ENCODE assay signal across 1 cellular context in the genomic region with DNA sequence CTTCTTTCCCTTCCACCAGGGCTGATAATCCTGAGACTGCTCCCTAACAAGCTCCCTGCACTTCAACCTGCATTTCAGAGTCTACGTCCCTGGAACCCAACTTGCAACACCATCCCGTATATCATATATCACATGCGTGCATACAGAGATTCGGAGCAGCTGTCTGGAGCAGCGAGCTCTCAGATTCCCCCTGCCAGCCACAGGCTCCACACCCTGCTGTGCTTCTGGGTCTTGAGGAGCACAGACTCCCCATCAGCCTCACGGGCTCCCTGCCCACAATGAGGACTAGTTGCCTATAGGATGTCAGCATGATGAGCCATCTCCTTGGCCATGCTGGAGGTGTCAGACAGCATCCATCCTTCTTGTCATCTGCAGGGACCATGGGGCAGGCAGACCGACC.
TF ChIP-seq lines count a peak whose summit lies in the region.

No MANE protein-coding gene starts in this region.

TF ChIP-seq in IMR-90, 13 proteins besides CTCF, POLR2A, EP300 and RAD21 (continued from another document):
- TF ChIP-seq, protein P1, sequence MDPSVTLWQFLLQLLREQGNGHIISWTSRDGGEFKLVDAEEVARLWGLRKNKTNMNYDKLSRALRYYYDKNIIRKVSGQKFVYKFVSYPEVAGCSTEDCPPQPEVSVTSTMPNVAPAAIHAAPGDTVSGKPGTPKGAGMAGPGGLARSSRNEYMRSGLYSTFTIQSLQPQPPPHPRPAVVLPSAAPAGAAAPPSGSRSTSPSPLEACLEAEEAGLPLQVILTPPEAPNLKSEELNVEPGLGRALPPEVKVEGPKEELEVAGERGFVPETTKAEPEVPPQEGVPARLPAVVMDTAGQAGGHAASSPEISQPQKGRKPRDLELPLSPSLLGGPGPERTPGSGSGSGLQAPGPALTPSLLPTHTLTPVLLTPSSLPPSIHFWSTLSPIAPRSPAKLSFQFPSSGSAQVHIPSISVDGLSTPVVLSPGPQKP (IDR thresholded peaks at IDR 0.05; ENCODE audit: borderline replicate concordance, low read depth, low read length), result no peak
